In the genomic region with DNA sequence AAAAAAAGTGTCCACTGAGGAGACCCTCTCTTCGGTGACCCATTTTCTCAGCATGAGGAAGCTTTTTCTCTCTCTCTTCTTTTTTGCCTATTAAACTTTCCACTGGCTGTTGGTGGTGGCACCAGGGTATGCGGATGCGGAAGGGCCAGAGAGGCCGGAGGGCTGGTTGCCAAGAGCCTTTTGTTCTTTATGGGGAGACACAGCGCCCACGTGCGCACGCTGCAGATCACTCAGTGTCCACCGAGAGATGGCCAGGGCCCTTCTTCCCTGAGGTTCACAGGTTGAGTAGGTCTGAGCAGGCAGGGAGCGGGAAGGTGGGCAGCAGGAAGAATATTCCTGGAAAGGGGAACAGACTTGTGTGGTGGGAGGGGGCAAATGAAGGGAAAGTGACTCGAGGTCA, we compare ENCODE assay signal across 18 cellular contexts.
DNase-seq lines count a peak whose midpoint lies in the region; ATAC-seq and TF ChIP-seq lines count a peak whose summit lies in the region.
"Had no signal": no experiment of that assay in that cellular context is flagged by ENCODE, and none has a peak within 500 bp of the region (broad histone marks: within the 10 kb centered on the region; RNA-seq: fewer than 3 reads in every experiment).

No MANE protein-coding gene starts in this region.

- TF ChIP-seq CTCF in prostate gland (IDR thresholded peaks at IDR 0.05) = no peak

- H3K9me3 ChIP-seq in T-helper 17 cell (ENCODE audit: control insufficient read depth, low read length, poor library complexity, severe bottlenecking) (no peaks in the 10 kb centered on the region), prostate gland (no peaks in the 10 kb centered on the region)
- H3K9me3 ChIP-seq: A549, heart left ventricle, Peyer's patch, uterus had no signal

- intact Hi-C loops in sciatic nerve (cut with DNase I) = no loop called here
- intact Hi-C loops in prostate gland (cut with DNase I) = no loop called here

- CTCF ChIA-PET in activated CD8-positive, alpha-beta memory T cell treated with anti-CD3 and anti-CD28 coated beads, Interleukin-2, amount 10 ng/mL, durations not matched to agents 7 days and 5 days (lab: Charles Lee) = interaction anchor here (1.4 to 19.9 kb wide), 2 partner anchors 67 to 175 kb away, joined by 3 to 257 read pairs; partner anchors contain the start of gene STK10

- peaks cover 56% of the 10 kb centered on the region for H3K36me3 Mint-ChIP-seq in activated CD8-positive, alpha-beta memory T cell treated with anti-CD3 and anti-CD28 coated beads, Interleukin-2, amount 10 ng/mL, durations not matched to agents 7 days and 5 days
- peaks cover 10% of the 10 kb centered on the region for H3K36me3 Mint-ChIP-seq in T-helper 17 cell (ENCODE audit: low read depth)

- H3K27ac ChIP-seq in prostate gland = no peak overlapping the region
- H3K27ac ChIP-seq: A549, brain microvascular endothelial cell, Peyer's patch, uterus had no signal

- 80% methylated on average over 11 of the region's 11 CpGs for WGBS in prostate gland

- no peaks in the 10 kb centered on the region for H3K27me3 Mint-ChIP-seq in activated CD8-positive, alpha-beta memory T cell treated with anti-CD3 and anti-CD28 coated beads, Interleukin-2, amount 10 ng/mL, durations not matched to agents 7 days and 5 days
- no peaks in the 10 kb centered on the region for H3K27me3 Mint-ChIP-seq in T-helper 17 cell

- no peaks in the 10 kb centered on the region for H3K36me3 ChIP-seq in prostate gland
- H3K36me3 ChIP-seq: uterus had no signal

- H3K9me3 Mint-ChIP-seq in activated CD8-positive, alpha-beta memory T cell treated with anti-CD3 and anti-CD28 coated beads, Interleukin-2, amount 10 ng/mL, durations not matched to agents 7 days and 5 days (ENCODE audit: low read depth) = no peaks in the 10 kb centered on the region

- H3K4me3 Mint-ChIP-seq in activated CD8-positive, alpha-beta memory T cell treated with anti-CD3 and anti-CD28 coated beads, Interleukin-2, amount 10 ng/mL, durations not matched to agents 7 days and 5 days = no peak overlapping the region
- peak overlapping the region; percentile 75 for H3K4me3 Mint-ChIP-seq in T-helper 17 cell

- no peak for ATAC-seq in activated CD8-positive, alpha-beta memory T cell treated with anti-CD3 and anti-CD28 coated beads, Interleukin-2, amount 10 ng/mL, durations not matched to agents 7 days and 5 days
- no peak for ATAC-seq in T-helper 17 cell
- ATAC-seq in sciatic nerve = no peak
- no peak for ATAC-seq in HG02970 (IDR thresholded peaks at IDR 0.05; ENCODE audit: low FRiP score, unreplicated experiment)
- ATAC-seq: A549 had no signal

- H3K27me3 ChIP-seq in prostate gland (replicated peaks; ENCODE audit: insufficient read depth) = no peaks in the 10 kb centered on the region
- H3K27me3 ChIP-seq: brain microvascular endothelial cell, heart left ventricle, Peyer's patch, uterus had no signal

- no peaks in the 10 kb centered on the region for H3K4me1 ChIP-seq in prostate gland (replicated peaks)
- H3K4me1 ChIP-seq: A549, uterus had no signal

- no peak for DNase-seq in activated CD8-positive, alpha-beta memory T cell treated with anti-CD3 and anti-CD28 coated beads, Interleukin-2, amount 10 ng/mL, durations not matched to agents 7 days and 5 days
- no peak for DNase-seq in activated CD8-positive, alpha-beta memory T cell treated with anti-CD3 and anti-CD28 coated beads, Interleukin-2, amount 50 U/mL, for 48 hours
- no peak for DNase-seq in T-helper 17 cell
- peak; percentile 35 for DNase-seq in ecto neural progenitor cell (ENCODE audit: low spot score)
- DNase-seq in sciatic nerve (ENCODE audit: low spot score) = peak; percentile 65
- no peak for DNase-seq in prostate gland (ENCODE audit: low spot score)
- DNase-seq in C1 segment of cervical spinal cord (lab: John Stamatoyannopoulos, UW) = no peak
- DNase-seq: brain microvascular endothelial cell; effector CD8-positive, alpha-beta T cell; islet precursor cell; KBM-7; NCI-H1048; uterus had no signal

- peaks cover 58% of the 10 kb centered on the region for H3K4me1 Mint-ChIP-seq in activated CD8-positive, alpha-beta memory T cell treated with anti-CD3 and anti-CD28 coated beads, Interleukin-2, amount 10 ng/mL, durations not matched to agents 7 days and 5 days
- peaks cover 48% of the 10 kb centered on the region for H3K4me1 Mint-ChIP-seq in T-helper 17 cell

- H3K27ac Mint-ChIP-seq in activated CD8-positive, alpha-beta memory T cell treated with anti-CD3 and anti-CD28 coated beads, Interleukin-2, amount 10 ng/mL, durations not matched to agents 7 days and 5 days = peak overlapping the region; percentile 75
- H3K27ac Mint-ChIP-seq in T-helper 17 cell = peak overlapping the region; percentile 97

- H3K4me3 ChIP-seq in prostate gland = no peak overlapping the region
- H3K4me3 ChIP-seq: A549, heart left ventricle, Peyer's patch, skin epidermis, uterus had no signal

- no peak for TF ChIP-seq POLR2A in prostate gland (IDR thresholded peaks at IDR 0.05)

Comparison
In these comparisons a context has a peak if more than half of its experiments do, and no peak if none do; other contexts are left out.
1. DNase-seq: peak in ecto neural progenitor cell (single experiment) and sciatic nerve (single experiment); none in activated CD8-positive, alpha-beta memory T cell treated with anti-CD3 and anti-CD28 coated beads, Interleukin-2, amount 10 ng/mL, durations not matched to agents 7 days and 5 days (single experiment), activated CD8-positive, alpha-beta memory T cell treated with anti-CD3 and anti-CD28 coated beads, Interleukin-2, amount 50 U/mL, for 48 hours (single experiment), T-helper 17 cell (0 of 3), prostate gland (single experiment) and C1 segment of cervical spinal cord (0 of 14).